In genomic region chr11:126061707-126062678, GRCh38 we compare ENCODE assay signal across 8 cellular contexts. TPM values are rescaled to one million over a fixed set of nuclear protein-coding genes. Genes with fewer than 3 reads are reported as not detected.
DNase-seq lines count a peak whose midpoint lies in the region; ATAC-seq and TF ChIP-seq lines count a peak whose summit lies in the region.

No MANE protein-coding gene starts in this region.

- POLR2A ChIA-PET in MCF 10A (lab: Yijun Ruan, JAX), result interaction anchor here (0.6 to 2.4 kb wide), 16 partner anchors 11 to 1280 kb away, joined by 3 to 14 read pairs (median 4); no protein-coding TSS in a partner anchor

- CTCF ChIA-PET in MCF 10A (lab: Yijun Ruan, JAX), result interaction anchor here (0.5 to 6.0 kb wide), 55 partner anchors 9 to 1948 kb away, joined by 3 to 137 read pairs (median 5); partner anchors contain the start of genes HYLS1, PUS3 and VSIG10L2

- DNase-seq in NCI-H1417 (lab: John Stamatoyannopoulos, UW) (peak; percentile 58 to 85 (median 79)), NCI-H1417 treated with DMSO at 0.1 percent for 48 hours (lab: John Stamatoyannopoulos, UW) (no peak), HPDE6-E6E7 (ENCODE audit: extremely low spot score) (peak; percentile 46), RPMI7951 (ENCODE audit: low read depth) (peak; percentile 35), MCF 10A (ENCODE audit: unreplicated experiment) (peak; percentile 61), islet precursor cell (peak; percentile 82)
- peak; percentile 28 for DNase-seq in stimulated activated CD4-positive, alpha-beta T cell treated with anti-CD3 and anti-CD28 coated beads, Interleukin-12 subunit alpha, Interleukin-12 subunit beta, amount 100 ng/mL, for 4 hours

- H3K9me3 Mint-ChIP-seq in MCF 10A (ENCODE audit: unreplicated experiment), result no peaks in the 10 kb centered on the region

- BruUV-seq in MCF 10A (replicated peaks; lab: Mats Ljungman, UMichigan), result no TSS peak

- TF ChIP-seq CTCF in MCF 10A (IDR thresholded peaks at IDR 0.05; ENCODE audit: unreplicated experiment), result peak; percentile 39

- intact Hi-C loops in MCF 10A (cut with micrococcal nuclease), result loop anchor here (1.0 to 5.0 kb wide), 4 partner anchors 50 to 139 kb away; no protein-coding TSS in a partner anchor

- H3K36me3 Mint-ChIP-seq in MCF 10A (ENCODE audit: insufficient read depth, unreplicated experiment), result peaks cover 13% of the 10 kb centered on the region

- H3K4me3 Mint-ChIP-seq in MCF 10A (ENCODE audit: unreplicated experiment), result peak overlapping the region; percentile 74

- no peaks in the 10 kb centered on the region for H3K27me3 Mint-ChIP-seq in MCF 10A (ENCODE audit: insufficient read depth, unreplicated experiment)

- H3K27ac Mint-ChIP-seq in MCF 10A (ENCODE audit: low read depth, unreplicated experiment), result no peak overlapping the region

- peaks cover 6% of the 10 kb centered on the region for H3K4me1 Mint-ChIP-seq in MCF 10A (ENCODE audit: insufficient read depth, unreplicated experiment)

- no peak for ATAC-seq in HG02884 (IDR thresholded peaks at IDR 0.05; ENCODE audit: unreplicated experiment)

RNA-seq across cellular contexts. Expression of gene CDON, which starts 0.7 kb away (rescaled TPM):
- total RNA-seq in RPMI7951 (2014; rRNA removed; shearing (Covaris generic)), result 14.8 and 17.8 TPM in 2 replicates
- 0.91 and 0.96 TPM in 2 replicates for total RNA-seq in MCF 10A (2022)
